ENCODE assay signal across 8 cellular contexts in genomic region chr15:78241017-78241416, GRCh38. TPM values are rescaled to one million over a fixed set of nuclear protein-coding genes. Genes with fewer than 3 reads are reported as not detected.
DNase-seq lines count a peak whose midpoint lies in the region; ATAC-seq and TF ChIP-seq lines count a peak whose summit lies in the region.

No MANE protein-coding gene starts in this region.

- H3K4me1 Mint-ChIP-seq in activated naive CD4-positive, alpha-beta T cell treated with anti-CD3 and anti-CD28 coated beads, Interleukin-2, amount 10 ng/mL, durations not matched to agents 7 days and 5 days = peaks cover 3% of the 10 kb centered on the region

- TF ChIP-seq CTCF in GM10266 (IDR thresholded peaks at IDR 0.05; ENCODE audit: control insufficient read depth, insufficient read depth, low read depth, missing control alignments) = peak; percentile 90
- TF ChIP-seq CTCF in LNCaP clone FGC (IDR thresholded peaks at IDR 0.05; ENCODE audit: control insufficient read depth, extremely low read depth, insufficient read depth) = peak; percentile 93
- TF ChIP-seq CTCF in upper lobe of right lung (IDR thresholded peaks at IDR 0.05) = peak; percentile 87

- H3K27ac ChIP-seq in upper lobe of right lung = no peak overlapping the region

- intact Hi-C loops in Right ventricle myocardium superior (cut with DNase I) (loop anchor here (2.0 to 5.0 kb wide), 3 partner anchors 64 to 128 kb away; no protein-coding TSS in a partner anchor), posterior cingulate gyrus (cut with DNase I) (loop anchor here (1.0 to 5.0 kb wide), 4 partner anchors 64 to 282 kb away; partner anchors contain the start of gene CIB2), upper lobe of right lung (cut with DNase I) (loop anchor here (10.0 kb wide), 1 partner anchor 276 kb away; no protein-coding TSS in a partner anchor)

- no peak overlapping the region for H3K4me3 Mint-ChIP-seq in activated naive CD4-positive, alpha-beta T cell treated with anti-CD3 and anti-CD28 coated beads, Interleukin-2, amount 10 ng/mL, durations not matched to agents 7 days and 5 days

- no peak overlapping the region for H3K27ac Mint-ChIP-seq in activated naive CD4-positive, alpha-beta T cell treated with anti-CD3 and anti-CD28 coated beads, Interleukin-2, amount 10 ng/mL, durations not matched to agents 7 days and 5 days

- no peaks in the 10 kb centered on the region for H3K4me1 ChIP-seq in upper lobe of right lung

- H3K36me3 ChIP-seq in upper lobe of right lung = no peaks in the 10 kb centered on the region

- H3K9me3 Mint-ChIP-seq in activated naive CD4-positive, alpha-beta T cell treated with anti-CD3 and anti-CD28 coated beads, Interleukin-2, amount 10 ng/mL, durations not matched to agents 7 days and 5 days = no peaks in the 10 kb centered on the region

- no peaks in the 10 kb centered on the region for H3K9me3 ChIP-seq in upper lobe of right lung

- no peak overlapping the region for H3K4me3 ChIP-seq in LNCaP clone FGC (ENCODE audit: low read depth, low read length)
- no peak overlapping the region for H3K4me3 ChIP-seq in upper lobe of right lung

- H3K27me3 Mint-ChIP-seq in activated naive CD4-positive, alpha-beta T cell treated with anti-CD3 and anti-CD28 coated beads, Interleukin-2, amount 10 ng/mL, durations not matched to agents 7 days and 5 days = peaks cover 52% of the 10 kb centered on the region

- CTCF ChIA-PET in activated naive CD4-positive, alpha-beta T cell treated with anti-CD3 and anti-CD28 coated beads, Interleukin-2, amount 10 ng/mL, durations not matched to agents 7 days and 5 days (lab: Charles Lee) = interaction anchor here (0.6 to 4.9 kb wide), 24 partner anchors 11 to 1646 kb away, joined by 3 to 89 read pairs (median 4); partner anchors contain the start of gene CIB2

- H3K36me3 Mint-ChIP-seq in activated naive CD4-positive, alpha-beta T cell treated with anti-CD3 and anti-CD28 coated beads, Interleukin-2, amount 10 ng/mL, durations not matched to agents 7 days and 5 days = no peaks in the 10 kb centered on the region

- peak; percentile 96 for ATAC-seq in Right ventricle myocardium superior (ENCODE audit: poor library complexity)
- peak; percentile 97 for ATAC-seq in upper lobe of right lung
- no peak for ATAC-seq in HG03520 (IDR thresholded peaks at IDR 0.05; ENCODE audit: unreplicated experiment)

- no peaks in the 10 kb centered on the region for H3K27me3 ChIP-seq in upper lobe of right lung

- DNase-seq in GM10266 (ENCODE audit: extremely low spot score) (peak; percentile 90), LNCaP clone FGC (ENCODE audit: low read depth) (peak; percentile 23), SKM-1 (lab: John Stamatoyannopoulos, UW; ENCODE audit: unreplicated experiment) (peak; percentile 75), Right ventricle myocardium superior (peak; percentile 92), posterior cingulate gyrus (peak; percentile 75 to 98 (median 92)), upper lobe of right lung (peak; percentile 92)
- peak; percentile 90 for DNase-seq in activated naive CD4-positive, alpha-beta T cell treated with anti-CD3 and anti-CD28 coated beads, Interleukin-2, amount 10 ng/mL, durations not matched to agents 7 days and 5 days

RNA-seq across cellular contexts. Expression of gene ACSBG1, which starts 6.7 kb away (rescaled TPM):
- total RNA-seq in Right ventricle myocardium superior (0.38 TPM), upper lobe of right lung (not detected)

RNA-seq across cellular contexts. Expression of gene DNAJA4, which starts 23.3 kb away (rescaled TPM):
- total RNA-seq in Right ventricle myocardium superior (79.9 TPM), upper lobe of right lung (17.9 TPM)

RNA-seq across cellular contexts. Expression of gene SKIC8, which starts 58.4 kb away (rescaled TPM):
- total RNA-seq in Right ventricle myocardium superior = 25.2 TPM
- 37.9 TPM for total RNA-seq in upper lobe of right lung

Comparison
In these comparisons a context has a peak if more than half of its experiments do, and no peak if none do; other contexts are left out.
1. DNase-seq: peak in every context shown above with its lines; median percentile 92 in Right ventricle myocardium superior; 92 in upper lobe of right lung; 92 in posterior cingulate gyrus; 90 in GM10266; 90 in activated naive CD4-positive, alpha-beta T cell treated with anti-CD3 and anti-CD28 coated beads, Interleukin-2, amount 10 ng/mL, durations not matched to agents 7 days and 5 days; 75 in SKM-1; 23 in LNCaP clone FGC.